11 cellular contexts compared by ENCODE assay signal in genomic region chr21:44301961-44302406, GRCh38. TPM values are rescaled to one million over a fixed set of nuclear protein-coding genes. Genes with fewer than 3 reads are reported as not detected.
DNase-seq lines count a peak whose midpoint lies in the region; TF ChIP-seq lines count a peak whose summit lies in the region.
"Had no signal": no experiment of that assay in that cellular context is flagged by ENCODE, and none has a peak within 500 bp of the region (broad histone marks: within the 10 kb centered on the region; RNA-seq: fewer than 3 reads in every experiment).

No MANE protein-coding gene starts in this region.

- no peak overlapping the region for H3K9ac ChIP-seq in liver (ENCODE audit: low read depth in 1 of 2, low read length in 2 of 2)

- H3K9me3 ChIP-seq in liver (ENCODE audit: control insufficient read depth in 4 of 4, low read length in 3 of 4), result no peaks in the 10 kb centered on the region
- H3K9me3 ChIP-seq: testis had no signal

- peaks cover 17 to 60% (median 49%) of the 10 kb centered on the region in 4 donors for H3K4me1 ChIP-seq in liver (ENCODE audit: control insufficient read depth in 4 of 4, insufficient read depth in 4 of 4, low read length in 3 of 4)

- H3K27ac ChIP-seq in 22Rv1, result peak overlapping the region; percentile 91; the same call in 1 of the 2 replicates
- H3K27ac ChIP-seq in VCaP, result peak overlapping the region; percentile 97
- H3K27ac ChIP-seq in liver (ENCODE audit: low read depth in 1 of 2, low read length in 2 of 2), result no peak overlapping the region

- H3K36me3 ChIP-seq in GM06990 (ENCODE audit: control insufficient read depth, insufficient read depth, low read length) (peaks cover 13% of the 10 kb centered on the region), liver (ENCODE audit: control insufficient read depth in 4 of 4, insufficient read depth in 3 of 4, low read depth in 1 of 4, low read length in 3 of 4) (peaks cover 0 to 2% (median 0%) of the 10 kb centered on the region in 4 donors)

- WGBS in liver, result 76% methylated on average over 9 of the region's 9 CpGs

- H3K4me3 ChIP-seq in GM06990 (replicated peaks; ENCODE audit: low read depth, low read length), result peak overlapping the region; percentile 91
- no peak overlapping the region for H3K4me3 ChIP-seq in liver (ENCODE audit: low read depth in 1 of 3, low read length in 3 of 3)
- H3K4me3 ChIP-seq: testis had no signal

- H3K27me3 ChIP-seq in GM06990 (replicated peaks; ENCODE audit: control insufficient read depth, insufficient read depth, low read length), result no peaks in the 10 kb centered on the region
- H3K27me3 ChIP-seq in liver (ENCODE audit: control insufficient read depth in 4 of 4, insufficient read depth in 4 of 4, low read length in 3 of 4), result no peaks in the 10 kb centered on the region
- H3K27me3 ChIP-seq: testis had no signal

- DNase-seq in GM06990 (ENCODE audit: extremely low read depth, insufficient read length) (no peak), DMS114 treated with DMSO at 0.1 percent for 48 hours (lab: John Stamatoyannopoulos, UW; ENCODE audit: unreplicated experiment) (no peak), amniotic stem cell (lab: John Stamatoyannopoulos, UW) (no peak), NCI-H187 treated with DMSO at 0.1 percent for 48 hours (lab: John Stamatoyannopoulos, UW) (no peak), inferior parietal cortex (ENCODE audit: extremely low spot score) (no peak)

- TF ChIP-seq RAD21 in liver (IDR thresholded peaks at IDR 0.05), result no peak

- TF ChIP-seq CTCF in 22Rv1 (IDR thresholded peaks at IDR 0.05) (no peak), GM06990 (IDR thresholded peaks at IDR 0.05; ENCODE audit: insufficient read depth, low read length, poor library complexity, severe bottlenecking) (no peak), VCaP (conservative IDR thresholded peaks at IDR 0.05) (no peak), liver (IDR thresholded peaks at IDR 0.05; ENCODE audit: low read depth, low read length, missing input control) (peak; percentile 2)

TF ChIP-seq in liver, 16 proteins besides CTCF, POLR2A, EP300 and RAD21:
- TF ChIP-seq TAF1 (conservative IDR thresholded peaks at IDR 0.05) (no peak), SP1 (IDR thresholded peaks at IDR 0.05) (no peak), MAX (IDR thresholded peaks at IDR 0.05) (no peak), JUND (IDR thresholded peaks at IDR 0.05) (no peak), FOXA2 (IDR thresholded peaks at IDR 0.05) (no peak), NR2F2 (IDR thresholded peaks at IDR 0.05) (no peak), YY1 (IDR thresholded peaks at IDR 0.05) (no peak), ZBTB33 (IDR thresholded peaks at IDR 0.05) (no peak), FOXA1 (IDR thresholded peaks at IDR 0.05) (no peak), REST (IDR thresholded peaks at IDR 0.05) (no peak), HNF4A (conservative IDR thresholded peaks at IDR 0.05) (no peak)

RNA-seq across cellular contexts. Expression of gene PFKL, which starts 2.1 kb away (rescaled TPM):
- total RNA-seq in liver, result 10 to 100 TPM; 83.9 to 98.4 TPM
- polyA plus RNA-seq in liver, result 10 to 100 TPM; 48.1 to 78.1 TPM

RNA-seq across cellular contexts. Expression of gene AIRE, which starts 16.3 kb away (rescaled TPM):
- total RNA-seq in liver, result under 1 TPM in 1 of 2 donors, not detected in 1; 0.05 TPM
- not detected for polyA plus RNA-seq in liver
- total RNA-seq: HT-29 had no signal

RNA-seq across cellular contexts. Expression of gene CFAP410, which starts 37.2 kb away (rescaled TPM):
- total RNA-seq in liver, result 10 to 100 TPM; 11.7 to 12.9 TPM
- polyA plus RNA-seq in liver, result 10 to 100 TPM in 1 of 2 donors, 1 to 10 TPM in 1; 7.9 to 16.3 TPM

RNA-seq across cellular contexts. Expression of gene DNMT3L, which starts 40.3 kb away (rescaled TPM):
- total RNA-seq in liver, result under 1 TPM in 1 of 2 donors, not detected in 1; 0.25 TPM
- polyA plus RNA-seq in liver, result under 1 TPM; 0.18 to 0.99 TPM
- total RNA-seq: HT-29, right cardiac atrium had no signal
- polyA plus RNA-seq: right cardiac atrium had no signal

RNA-seq across cellular contexts. Expression of gene TRPM2, which starts 51.4 kb away (rescaled TPM):
- 1 to 10 TPM in 1 of 2 donors, under 1 TPM in 1; 0.65 to 1.3 TPM for total RNA-seq in liver
- under 1 TPM; 0.43 to 0.61 TPM for polyA plus RNA-seq in liver
- total RNA-seq: HT-29 had no signal

Comparison
In these comparisons a context has a peak if more than half of its experiments do, and no peak if none do; other contexts are left out.
1. H3K27ac ChIP-seq: peak in 22Rv1 (single experiment) and VCaP (single experiment); none in liver (0 of 2).